ENCODE assay signal across 15 cellular contexts in the genomic region with DNA sequence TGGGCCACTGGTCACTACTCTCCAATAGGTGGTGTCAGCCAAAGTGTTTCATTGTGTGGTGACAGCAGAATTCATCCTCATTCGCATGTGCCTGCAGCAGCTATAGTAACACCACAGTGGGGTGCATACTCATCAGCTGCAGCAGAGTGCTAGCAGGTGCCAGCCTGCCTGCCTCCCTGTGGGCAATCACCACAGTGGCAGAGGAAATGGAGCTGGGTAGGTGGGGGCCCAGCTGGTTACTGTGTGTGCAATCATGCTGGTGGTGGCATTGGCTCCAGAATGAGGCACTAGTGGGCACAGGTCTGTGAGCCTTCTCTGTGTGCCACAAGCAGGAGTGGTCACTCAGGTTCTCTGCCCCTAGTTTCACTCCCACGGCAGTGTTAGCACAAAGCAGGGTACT.
DNase-seq lines count a peak whose midpoint lies in the region; ATAC-seq and TF ChIP-seq lines count a peak whose summit lies in the region.
"Had no signal": no experiment of that assay in that cellular context is flagged by ENCODE, and none has a peak within 500 bp of the region (broad histone marks: within the 10 kb centered on the region; RNA-seq: fewer than 3 reads in every experiment).

No MANE protein-coding gene starts in this region.

- no peak overlapping the region for H3K4ac ChIP-seq in H9 (ENCODE audit: low read depth, low read length)

- H3K4me3 Mint-ChIP-seq in H9: no peak overlapping the region

- peak; percentile 26 to 35 for ATAC-seq in lower lobe of right lung
- no peak for ATAC-seq in HG03457 (IDR thresholded peaks at IDR 0.05; ENCODE audit: unreplicated experiment)
- no peak for ATAC-seq in HG03159 (IDR thresholded peaks at IDR 0.05; ENCODE audit: unreplicated experiment)
- ATAC-seq: activated naive CD4-positive, alpha-beta T cell treated with anti-CD3 and anti-CD28 coated beads, Interleukin-2, amount 50 U/mL, for 72 hours had no signal

- no peak overlapping the region for H3K56ac ChIP-seq in H9 (ENCODE audit: insufficient read length, low read depth, low read length)

- H2BK20ac ChIP-seq in H9 (ENCODE audit: low read depth, low read length, poor library complexity, severe bottlenecking): no peak overlapping the region

- peaks cover 0 to 6% of the 10 kb centered on the region in 2 experiments; a peak in 2 of 4 replicates for H3K4me1 Mint-ChIP-seq in H9

- H4K20me1 ChIP-seq in BLaER1: no peaks in the 10 kb centered on the region
- H4K20me1 ChIP-seq in H9 (ENCODE audit: control insufficient read depth, insufficient read depth, insufficient read length): no peaks in the 10 kb centered on the region

- H3K27ac ChIP-seq in BLaER1 (peak overlapping the region; percentile 47), H9 (ENCODE audit: insufficient read length, low read depth, low read length) (no peak overlapping the region), lower lobe of right lung (no peak overlapping the region), ascending aorta (no peak overlapping the region)
- H3K27ac ChIP-seq: breast epithelium, PC-9, transverse colon had no signal

- H3K27me3 ChIP-seq in BLaER1: no peaks in the 10 kb centered on the region
- no peaks in the 10 kb centered on the region for H3K27me3 ChIP-seq in H9 (ENCODE audit: insufficient read depth, low read length)
- H3K27me3 ChIP-seq in NT2/D1 (ENCODE audit: insufficient read depth, insufficient read length): no peaks in the 10 kb centered on the region
- H3K27me3 ChIP-seq in lower lobe of right lung (ENCODE audit: low read depth): no peaks in the 10 kb centered on the region
- H3K27me3 ChIP-seq in ascending aorta: no peaks in the 10 kb centered on the region
- H3K27me3 ChIP-seq: breast epithelium, transverse colon had no signal

- no peak overlapping the region for H3K23ac ChIP-seq in H9 (ENCODE audit: insufficient read length, low read depth, low read length)

- peaks cover 51% of the 10 kb centered on the region for H3K4me1 ChIP-seq in BLaER1
- H3K4me1 ChIP-seq in H9 (ENCODE audit: insufficient read depth, low read length): no peaks in the 10 kb centered on the region; the same call in 1 of the 2 replicates
- H3K4me1 ChIP-seq in NT2/D1 (ENCODE audit: insufficient read depth, insufficient read length): peaks cover 2% of the 10 kb centered on the region
- H3K4me1 ChIP-seq in lower lobe of right lung: no peaks in the 10 kb centered on the region
- H3K4me1 ChIP-seq in ascending aorta: no peaks in the 10 kb centered on the region
- H3K4me1 ChIP-seq: breast epithelium, transverse colon had no signal

- H3K27ac Mint-ChIP-seq in H9: no peak overlapping the region
- H3K27ac Mint-ChIP-seq: activated naive CD4-positive, alpha-beta T cell treated with anti-CD3 and anti-CD28 coated beads, Interleukin-2, amount 50 U/mL, for 72 hours had no signal

- peak overlapping the region; percentile 79 for H3K4me2 ChIP-seq in BLaER1
- no peak overlapping the region for H3K4me2 ChIP-seq in H9 (ENCODE audit: insufficient read depth, insufficient read length, low read length)
- H3K4me2 ChIP-seq: PC-9 had no signal

- H3T11ph ChIP-seq in H9 (ENCODE audit: low read length): no peak overlapping the region

- H3K9me3 Mint-ChIP-seq in H9: peaks cover 0 to 2% of the 10 kb centered on the region in 2 experiments; a peak in 1 of 5 replicates

- H3K36me3 ChIP-seq in BLaER1 (no peaks in the 10 kb centered on the region), NT2/D1 (ENCODE audit: insufficient read depth, insufficient read length, low read length) (no peaks in the 10 kb centered on the region), lower lobe of right lung (no peaks in the 10 kb centered on the region), ascending aorta (no peaks in the 10 kb centered on the region)
- H3K36me3 ChIP-seq: breast epithelium, transverse colon had no signal

- intact Hi-C loops in lower lobe of right lung (cut with DNase I) (no loop called here), ascending aorta (cut with DNase I) (no loop called here)

- H2AK5ac ChIP-seq in H9 (ENCODE audit: insufficient read length, low read length): no peak overlapping the region

- H3K9ac ChIP-seq in BLaER1: no peak overlapping the region
- no peak overlapping the region for H3K9ac ChIP-seq in H9 (ENCODE audit: extremely low read depth, insufficient read length, low read length)
- no peak overlapping the region for H3K9ac ChIP-seq in NT2/D1 (ENCODE audit: insufficient read length, low read depth)

- no peak overlapping the region for H2BK12ac ChIP-seq in H9 (ENCODE audit: insufficient read length, low read depth, low read length)

- no peaks in the 10 kb centered on the region for H3K23me2 ChIP-seq in H9 (ENCODE audit: insufficient read length, low read depth, low read length, poor library complexity, severe bottlenecking)

- H3K36me3 Mint-ChIP-seq in H9 (ENCODE audit: insufficient read depth in 1 of 3, low read depth in 3 of 3): no peaks in the 10 kb centered on the region; a peak in 1 of 7 replicates

- H2BK5ac ChIP-seq in H9 (ENCODE audit: insufficient read length, low read length): no peak overlapping the region

- peak; percentile 46 for DNase-seq in H9
- peak; percentile 22 for DNase-seq in NT2/D1 (ENCODE audit: low read depth, low spot score)
- DNase-seq in lower lobe of right lung: no peak
- DNase-seq in GM19238 (ENCODE audit: insufficient read length, low spot score): no peak
- DNase-seq in ascending aorta (ENCODE audit: low spot score in 2 of 2): no peak
- DNase-seq: effector CD8-positive, alpha-beta T cell; NCI-H446; PC-9; retina; transverse colon had no signal

- no peaks in the 10 kb centered on the region for H3K27me3 Mint-ChIP-seq in H9 (ENCODE audit: low read depth)

- peaks cover 6% of the 10 kb centered on the region; the same call in 1 of the 2 replicates for H3K9me3 ChIP-seq in BLaER1
- no peaks in the 10 kb centered on the region for H3K9me3 ChIP-seq in H9 (ENCODE audit: control insufficient read depth, low read depth, low read length)
- H3K9me3 ChIP-seq in NT2/D1 (ENCODE audit: insufficient read depth, low read length): no peaks in the 10 kb centered on the region
- H3K9me3 ChIP-seq in lower lobe of right lung: peaks cover 6% of the 10 kb centered on the region
- no peaks in the 10 kb centered on the region for H3K9me3 ChIP-seq in ascending aorta
- H3K9me3 ChIP-seq: breast epithelium, transverse colon had no signal

- no peaks in the 10 kb centered on the region for H3K79me1 ChIP-seq in H9 (ENCODE audit: insufficient read depth, low read depth, low read length, poor library complexity, severe bottlenecking)

- no peak overlapping the region for H2BK15ac ChIP-seq in H9 (ENCODE audit: low read depth, low read length)

- 0 out of 3 replicates have a peak, but pooled peaks have one; percentile 16 for TF ChIP-seq CTCF in H9 (conservative IDR thresholded peaks at IDR 0.05)
- no peak for TF ChIP-seq CTCF in lower lobe of right lung (IDR thresholded peaks at IDR 0.05)
- no peak for TF ChIP-seq CTCF in ascending aorta (IDR thresholded peaks at IDR 0.05)

- no peak overlapping the region for H2BK120ac ChIP-seq in H9 (ENCODE audit: low read depth, low read length, poor library complexity, severe bottlenecking)

- H3K18ac ChIP-seq in H9 (ENCODE audit: insufficient read length, low read depth, low read length): no peak overlapping the region

- H3K79me2 ChIP-seq in H9 (ENCODE audit: insufficient read depth, low read length): no peaks in the 10 kb centered on the region

- no peak overlapping the region for H3K14ac ChIP-seq in H9 (ENCODE audit: insufficient read depth, low read length)

- H3K4me3 ChIP-seq in BLaER1 (no peak overlapping the region), NT2/D1 (ENCODE audit: insufficient read length, low read depth) (no peak overlapping the region), lower lobe of right lung (no peak overlapping the region), ascending aorta (no peak overlapping the region)
- H3K4me3 ChIP-seq: breast epithelium, PC-9, transverse colon had no signal

- no peak overlapping the region for H4K5ac ChIP-seq in H9 (ENCODE audit: insufficient read length, low read depth, low read length)

- H4K8ac ChIP-seq in H9 (replicated peaks; ENCODE audit: insufficient read length, low read depth, low read length): no peak overlapping the region

- no peak overlapping the region for H4K91ac ChIP-seq in H9 (ENCODE audit: insufficient read length, low read depth, low read length)

- no CpG with 5 or more reads among the region's 2 CpGs for WGBS in H9 (ENCODE audit: extremely low coverage, insufficient read length, low lambda C conversion rate)

- no peak overlapping the region for H2AFZ ChIP-seq in H9 (ENCODE audit: low read length)
- H2AFZ ChIP-seq: PC-9 had no signal

Comparison
In these comparisons a context has a peak if more than half of its experiments do, and no peak if none do; other contexts are left out.
1. DNase-seq: peak in H9 (single experiment) and NT2/D1 (single experiment); none in lower lobe of right lung (single experiment), GM19238 (single experiment) and ascending aorta (0 of 2).
2. ATAC-seq: peak in lower lobe of right lung (2 of 2); none in HG03457 (single experiment) and HG03159 (single experiment).